ENCODE assay signal across 12 cellular contexts in genomic region chr3:27723803-27724458, GRCh38. TPM values are rescaled to one million over a fixed set of nuclear protein-coding genes. Genes with fewer than 3 reads are reported as not detected.
DNase-seq lines count a peak whose midpoint lies in the region; ATAC-seq and TF ChIP-seq lines count a peak whose summit lies in the region.
"Had no signal": no experiment of that assay in that cellular context is flagged by ENCODE, and none has a peak within 500 bp of the region (broad histone marks: within the 10 kb centered on the region; RNA-seq: fewer than 3 reads in every experiment).

No MANE protein-coding gene starts in this region.

- H3K4me3 Mint-ChIP-seq in CD14-positive monocyte: peak overlapping the region; percentile 38 to 89
- H3K4me3 Mint-ChIP-seq in central memory CD8-positive, alpha-beta T cell: peak overlapping the region; percentile 98
- H3K4me3 Mint-ChIP-seq in natural killer cell treated with Interleukin-12 subunit alpha and Interleukin-12 subunit beta and Interleukin-15 and Interleukin-18, amount 100 ng/mL, for 72 hours: peak overlapping the region; percentile 100

- H3K4me2 ChIP-seq in GM23248 (ENCODE audit: unreplicated experiment): peak overlapping the region; percentile 42

- H3K4me1 Mint-ChIP-seq in CD14-positive monocyte: peaks cover 39% of the 10 kb centered on the region
- H3K4me1 Mint-ChIP-seq in central memory CD8-positive, alpha-beta T cell: peaks cover 44% of the 10 kb centered on the region
- peaks cover 39 to 49% of the 10 kb centered on the region in 2 donors for H3K4me1 Mint-ChIP-seq in natural killer cell treated with Interleukin-12 subunit alpha and Interleukin-12 subunit beta and Interleukin-15 and Interleukin-18, amount 100 ng/mL, for 72 hours (ENCODE audit: low read depth in 2 of 2)

- no peak overlapping the region for H3K9ac ChIP-seq in GM23248

- H3K9me3 ChIP-seq in GM23248 (ENCODE audit: low read depth): no peaks in the 10 kb centered on the region
- H3K9me3 ChIP-seq in adrenal gland (replicated peaks in 1 of 3): no peaks in the 10 kb centered on the region
- no peaks in the 10 kb centered on the region for H3K9me3 ChIP-seq in MG63

- no peak overlapping the region for H3K27ac Mint-ChIP-seq in CD14-positive monocyte
- H3K27ac Mint-ChIP-seq in central memory CD8-positive, alpha-beta T cell (ENCODE audit: low read depth): peak overlapping the region; percentile 98
- peak overlapping the region; percentile 86 to 94 for H3K27ac Mint-ChIP-seq in natural killer cell treated with Interleukin-12 subunit alpha and Interleukin-12 subunit beta and Interleukin-15 and Interleukin-18, amount 100 ng/mL, for 72 hours

- peak overlapping the region; percentile 53 for H3K4me3 ChIP-seq in GM23248
- peak overlapping the region in 1 of 4 donors; percentile 30 for H3K4me3 ChIP-seq in adrenal gland
- H3K4me3 ChIP-seq in MG63: no peak overlapping the region

- no peak for ATAC-seq in central memory CD8-positive, alpha-beta T cell (replicated peaks; ENCODE audit: extremely low read depth, poor library complexity, severe bottlenecking)
- no peak for ATAC-seq in natural killer cell treated with Interleukin-12 subunit alpha and Interleukin-12 subunit beta and Interleukin-15 and Interleukin-18, amount 100 ng/mL, for 72 hours
- ATAC-seq in HG03025 (IDR thresholded peaks at IDR 0.05; ENCODE audit: low FRiP score, unreplicated experiment) (no peak), GM21619 (IDR thresholded peaks at IDR 0.05; ENCODE audit: unreplicated experiment) (no peak)
- ATAC-seq: foreskin keratinocyte had no signal

- H2AFZ ChIP-seq in GM23248: peak overlapping the region; percentile 53; the same call in 1 of the 2 replicates

- no peaks in the 10 kb centered on the region for H3K36me3 ChIP-seq in GM23248 (ENCODE audit: low read depth)
- no peaks in the 10 kb centered on the region for H3K36me3 ChIP-seq in adrenal gland (replicated peaks in 1 of 2)
- H3K36me3 ChIP-seq in MG63: no peaks in the 10 kb centered on the region
- H3K36me3 ChIP-seq: brain microvascular endothelial cell had no signal

- DNase-seq in CD14-positive monocyte (ENCODE audit: low spot score) (no peak), GM23248 (peak; percentile 35), adrenal gland (no peak), MG63 (no peak)
- no peak for DNase-seq in central memory CD8-positive, alpha-beta T cell (ENCODE audit: low spot score in 2 of 2)
- no peak for DNase-seq in natural killer cell treated with Interleukin-12 subunit alpha and Interleukin-12 subunit beta and Interleukin-15 and Interleukin-18, amount 100 ng/mL, for 72 hours (ENCODE audit: low spot score)
- DNase-seq: brain microvascular endothelial cell; NCI-H1105; NK-92 treated with Interleukin-12 subunit alpha and Interleukin-12 subunit beta, amount 100 ng/mL, for 24 hours had no signal

- 0 out of 2 replicates have a peak, but pooled peaks cover 4% of the 10 kb centered on the region for H3K4me1 ChIP-seq in GM23248 (ENCODE audit: insufficient read depth)
- H3K4me1 ChIP-seq in adrenal gland (replicated peaks in 1 of 2): peaks cover 10 to 40% of the 10 kb centered on the region in 2 donors

- 0 out of 2 replicates have a peak, but pooled peaks cover 2% of the 10 kb centered on the region for H3F3A ChIP-seq in GM23248 (ENCODE audit: insufficient read depth)

- TF ChIP-seq POLR2A in adrenal gland (IDR thresholded peaks at IDR 0.05): no peak

- H3K27me3 Mint-ChIP-seq in CD14-positive monocyte (ENCODE audit: low read depth in 3 of 3): peaks cover 89 to 98% (median 91%) of the 10 kb centered on the region in 3 donors
- H3K27me3 Mint-ChIP-seq in central memory CD8-positive, alpha-beta T cell: peaks cover 46% of the 10 kb centered on the region
- peaks cover 34 to 45% of the 10 kb centered on the region in 2 donors for H3K27me3 Mint-ChIP-seq in natural killer cell treated with Interleukin-12 subunit alpha and Interleukin-12 subunit beta and Interleukin-15 and Interleukin-18, amount 100 ng/mL, for 72 hours

- in situ Hi-C loops in GM23248 (cut with MboI): loop anchor here (25.0 kb wide), 1 partner anchor 563 kb away; no protein-coding TSS in a partner anchor

- WGBS in GM23248 (ENCODE audit: low coverage in 1 of 2, low lambda C conversion rate in 2 of 2, missing lambda C conversion rate in 2 of 2), 2 experiments: 6 to 11% methylated on average over 28 to 37 of the region's 37 CpGs
- WGBS in adrenal gland, 4 donors: 7 to 9% (median 8%) methylated on average over 37 of the region's 37 CpGs

- H3K27me3 ChIP-seq in GM23248 (replicated peaks; ENCODE audit: insufficient read depth): peaks cover 90% of the 10 kb centered on the region
- H3K27me3 ChIP-seq in adrenal gland: peaks cover 97% of the 10 kb centered on the region
- H3K27me3 ChIP-seq in MG63: no peaks in the 10 kb centered on the region

- H4K20me1 ChIP-seq in GM23248 (ENCODE audit: insufficient read depth): no peaks in the 10 kb centered on the region

- H3K36me3 Mint-ChIP-seq in CD14-positive monocyte: no peaks in the 10 kb centered on the region
- H3K36me3 Mint-ChIP-seq in central memory CD8-positive, alpha-beta T cell (ENCODE audit: insufficient read depth): peaks cover 40% of the 10 kb centered on the region
- peaks cover 14% of the 10 kb centered on the region for H3K36me3 Mint-ChIP-seq in natural killer cell treated with Interleukin-12 subunit alpha and Interleukin-12 subunit beta and Interleukin-15 and Interleukin-18, amount 100 ng/mL, for 72 hours

- no peaks in the 10 kb centered on the region for H3K79me2 ChIP-seq in GM23248 (ENCODE audit: insufficient read depth)

- intact Hi-C loops in CD14-positive monocyte (cut with micrococcal nuclease): no loop called here
- intact Hi-C loops in adrenal gland (cut with DNase I): no loop called here

- TF ChIP-seq CTCF in CD14-positive monocyte (IDR thresholded peaks at IDR 0.05) (no peak), adrenal gland (IDR thresholded peaks at IDR 0.05) (no peak)

- no peak overlapping the region for H3K27ac ChIP-seq in GM23248
- no peak overlapping the region for H3K27ac ChIP-seq in adrenal gland
- H3K27ac ChIP-seq: brain microvascular endothelial cell, foreskin keratinocyte had no signal

- no peaks in the 10 kb centered on the region for H3K9me2 ChIP-seq in GM23248 (ENCODE audit: insufficient read depth)

- peaks cover 0 to 19% (median 6%) of the 10 kb centered on the region in 7 donors for H3K9me3 Mint-ChIP-seq in CD14-positive monocyte
- H3K9me3 Mint-ChIP-seq in central memory CD8-positive, alpha-beta T cell: no peaks in the 10 kb centered on the region
- H3K9me3 Mint-ChIP-seq in natural killer cell treated with Interleukin-12 subunit alpha and Interleukin-12 subunit beta and Interleukin-15 and Interleukin-18, amount 100 ng/mL, for 72 hours: no peaks in the 10 kb centered on the region

RNA-seq across cellular contexts. Expression of gene EOMES, which starts 1.8 kb away (rescaled TPM):
- polyA plus RNA-seq in CD14-positive monocyte (under 1 TPM; 0.09 to 0.21 TPM), GM23248 (2016; fragmentation: Nextera tagmentation; extraction: Ambion mirVana) (not detected in 2 replicates), adrenal gland (under 1 TPM; 0.10 to 0.55 (median 0.16) TPM)
- total RNA-seq in GM23248 (2014; rRNA removed; shearing (Covaris generic)): 0.11 TPM in 1 of 2 replicates, not detected in the other
- 100 to 1,000 TPM; 117 to 270 TPM for total RNA-seq in natural killer cell treated with Interleukin-12 subunit alpha and Interleukin-12 subunit beta and Interleukin-15 and Interleukin-18, amount 100 ng/mL, for 72 hours
- total RNA-seq in adrenal gland: 1 to 10 TPM in 1 of 8 donors, under 1 TPM in 7; 0.21 to 1.2 (median 0.45) TPM
- total RNA-seq in MG63 (2014; rRNA removed; shearing (Covaris generic); ENCODE audit: low replicate concordance): 0.30 TPM in 1 of 2 replicates, not detected in the other

Comparison
In these comparisons a context has a peak if more than half of its experiments do, and no peak if none do; other contexts are left out.
1. H3K27ac Mint-ChIP-seq: peak in central memory CD8-positive, alpha-beta T cell (single experiment) and natural killer cell treated with Interleukin-12 subunit alpha and Interleukin-12 subunit beta and Interleukin-15 and Interleukin-18, amount 100 ng/mL, for 72 hours (2 of 2); none in CD14-positive monocyte (0 of 7).
2. RNA of gene EOMES, which starts 1.8 kb away (total RNA-seq): 117 to 270 TPM in natural killer cell treated with Interleukin-12 subunit alpha and Interleukin-12 subunit beta and Interleukin-15 and Interleukin-18, amount 100 ng/mL, for 72 hours; 0.21 to 1.2 TPM in adrenal gland, 0.30 TPM in MG63 and 0.11 TPM in GM23248; every median in the first group is over 10 times any median in the second.
3. Peak in every context shown above with its lines, with median percentiles within 50 percentile points of each other: H3K4me3 Mint-ChIP-seq.